20 cellular contexts compared by ENCODE assay signal in the genomic region with DNA sequence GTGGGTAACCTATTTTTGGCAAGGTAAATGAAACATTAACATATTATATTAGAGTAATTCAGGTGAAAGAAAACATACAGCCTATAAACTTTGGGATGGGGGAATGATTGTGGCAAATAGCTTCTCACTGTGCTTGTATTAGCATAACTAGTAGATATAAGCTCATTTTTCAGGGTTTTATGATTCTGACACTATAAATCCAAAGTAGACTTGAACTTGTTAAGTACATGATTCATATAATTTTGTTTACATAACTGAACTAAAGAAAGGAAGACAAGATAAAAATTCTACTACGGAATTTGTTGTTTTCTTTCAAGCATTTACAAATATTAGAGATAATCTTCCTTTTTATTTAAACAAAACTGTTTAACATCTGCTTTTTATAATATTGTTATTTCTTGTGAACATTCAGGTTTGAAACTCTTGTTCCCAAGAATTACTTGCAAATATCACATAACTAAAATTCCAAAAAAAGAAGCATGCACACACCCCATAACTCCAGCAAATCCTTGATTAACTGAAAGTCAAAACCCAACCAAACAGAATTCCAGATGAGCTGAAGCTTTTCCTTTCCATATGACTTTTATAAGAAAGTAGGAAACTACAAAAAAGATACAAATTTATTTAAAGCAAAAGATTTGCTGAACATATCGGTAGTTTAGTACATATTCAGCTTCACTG.
DNase-seq lines count a peak whose midpoint lies in the region; ATAC-seq, FAIRE-seq and TF ChIP-seq lines count a peak whose summit lies in the region.
"Had no signal": no experiment of that assay in that cellular context is flagged by ENCODE, and none has a peak within 500 bp of the region (broad histone marks: within the 10 kb centered on the region; RNA-seq: fewer than 3 reads in every experiment).

No MANE protein-coding gene starts in this region.

- no peak for TF ChIP-seq RAD21 in K562 (CRISPR knock-in tag; conservative IDR thresholded peaks at IDR 0.05 in 1 of 2, IDR thresholded peaks at IDR 0.05 in 1 of 2)

- H3K9me1 ChIP-seq in K562 (ENCODE audit: control insufficient read depth, insufficient read depth, low read length) = no peaks in the 10 kb centered on the region

- H3K4me3 ChIP-seq in HEK293 (ENCODE audit: low read depth, low read length) (no peak overlapping the region), K562 (no peak overlapping the region), skeletal muscle tissue (ENCODE audit: low read length in 3 of 3) (no peak overlapping the region)
- H3K4me3 ChIP-seq: thoracic aorta had no signal

- H3K36me3 Mint-ChIP-seq in T-helper 17 cell (ENCODE audit: low read depth) = no peaks in the 10 kb centered on the region

- H3K27me3 Mint-ChIP-seq in T-helper 17 cell = no peaks in the 10 kb centered on the region
- H3K27me3 Mint-ChIP-seq: activated T-helper 17 cell treated with anti-CD3 and anti-CD28 coated beads, Interleukin-2, amount 50 U/mL, for 72 hours; memory B cell; T-cell had no signal

- H3K27ac ChIP-seq in HEK293 (ENCODE audit: extremely low read depth, low read depth, low read length) (no peak overlapping the region), K562 (ENCODE audit: extremely low read depth, low read depth, low read length) (no peak overlapping the region; the same call in 2 of the 3 replicates), foreskin keratinocyte (peak overlapping the region; percentile 41), skeletal muscle tissue (ENCODE audit: low read depth, low read length) (peak overlapping the region; percentile 27)
- H3K27ac ChIP-seq: neutrophil had no signal

- DNase-seq in K562 (ENCODE audit: extremely low read depth in 1 of 4, low spot score in 3 of 4) (no peak), foreskin keratinocyte (no peak), NCI-H187 treated with DMSO at 0.1 percent for 48 hours (lab: John Stamatoyannopoulos, UW) (no peak), ecto neural progenitor cell (ENCODE audit: low spot score) (no peak), T-helper 17 cell (no peak)
- DNase-seq: DMS 273 treated with DMSO at 0.1 percent for 48 hours; islet precursor cell; NCI-H1092 treated with DMSO at 0.1 percent for 48 hours; NCI-H82; RPMI8226; stimulated activated CD4-positive, alpha-beta T cell treated with anti-CD3 and anti-CD28 coated beads, Interleukin-4, amount 100 ng/mL, for 24 hours; stimulated activated CD8-positive, alpha-beta memory T cell treated with anti-CD3 and anti-CD28 coated beads, Interleukin-4, amount 100 ng/mL, for 48 hours; T-cell had no signal

- no peaks in the 10 kb centered on the region; a peak in 1 of 3 replicates for H3K36me3 ChIP-seq in HEK293 (ENCODE audit: control insufficient read depth in 2 of 2, insufficient read depth in 1 of 2, low read length in 2 of 2)
- H3K36me3 ChIP-seq in K562 (ENCODE audit: control insufficient read depth, insufficient read depth, low read length) = no peaks in the 10 kb centered on the region
- no peaks in the 10 kb centered on the region for H3K36me3 ChIP-seq in skeletal muscle tissue (ENCODE audit: control insufficient read depth in 3 of 3, insufficient read depth in 3 of 3, low read length in 3 of 3)
- H3K36me3 ChIP-seq: neutrophil, thoracic aorta had no signal

- no peak for TF ChIP-seq POLR2A in K562 (conservative IDR thresholded peaks at IDR 0.05)

- in situ Hi-C loops in K562 (cut with MboI) = no loop called here

- H3K9ac ChIP-seq in K562 (ENCODE audit: insufficient read depth in 1 of 2, low read depth in 2 of 2, low read length in 2 of 2) (no peak overlapping the region), skeletal muscle tissue (ENCODE audit: low read depth in 1 of 3, low read length in 3 of 3) (no peak overlapping the region)

- WGBS in K562 (ENCODE audit: insufficient coverage, low coverage, missing lambda C conversion rate) = 61% methylated on average over 2 of the region's 2 CpGs

- peaks cover 26% of the 10 kb centered on the region for H3K4me1 Mint-ChIP-seq in T-helper 17 cell

- no peak overlapping the region for H3K4me3 Mint-ChIP-seq in T-helper 17 cell
- H3K4me3 Mint-ChIP-seq: memory B cell, T-cell had no signal

- no peak for FAIRE-seq in K562 (lab: Jason Lieb, UNC)

- peak overlapping the region; percentile 90; the same call in 1 of the 2 replicates for H2AFZ ChIP-seq in K562 (ENCODE audit: low read depth, low read length)

- no peaks in the 10 kb centered on the region for H3K79me2 ChIP-seq in K562 (ENCODE audit: control insufficient read depth, insufficient read depth, low read length)

- TF ChIP-seq EP300 in K562 (IDR thresholded peaks at IDR 0.05; ENCODE audit: low read length) = no peak

- intact Hi-C loops in K562 (cut with micrococcal nuclease) = no loop called here

- ATAC-seq in K562 (no peak), foreskin keratinocyte (no peak), T-helper 17 cell (no peak), GM18870 (IDR thresholded peaks at IDR 0.05; ENCODE audit: unreplicated experiment) (no peak)
- ATAC-seq: activated T-helper 17 cell treated with anti-CD3 and anti-CD28 coated beads, Interleukin-2, amount 50 U/mL, for 72 hours; T-cell had no signal

- H3K4me1 ChIP-seq in HEK293 (ENCODE audit: control insufficient read depth, insufficient read depth, low read length) (peaks cover 9% of the 10 kb centered on the region), K562 (replicated peaks in 1 of 2; ENCODE audit: control insufficient read depth in 2 of 2, insufficient read depth in 2 of 2, low read length in 2 of 2) (peaks cover 0 to 9% of the 10 kb centered on the region in 2 experiments; a peak in 2 of 5 replicates), foreskin keratinocyte (peaks cover 62% of the 10 kb centered on the region), skeletal muscle tissue (ENCODE audit: control insufficient read depth in 3 of 3, insufficient read depth in 3 of 3, low read length in 3 of 3) (peaks cover 7 to 13% (median 9%) of the 10 kb centered on the region in 3 donors)

- CTCF ChIA-PET in HEK293 (lab: Yijun Ruan, JAX) (interaction anchor here (0.6 to 1.8 kb wide), 7 partner anchors 12 to 529 kb away, joined by 3 to 11 read pairs (median 4); no protein-coding TSS in a partner anchor), K562 (lab: Yijun Ruan, JAX; ENCODE audit: low intra/inter-chr PET ratio) (no interaction called here)

- POLR2A ChIA-PET in HEK293 (lab: Yijun Ruan, JAX) = no interaction called here
- POLR2A ChIA-PET in K562 (lab: Yijun Ruan, JAX) = interaction anchor here (1.5 kb wide), 1 partner anchor 23 kb away, joined by 3 read pairs; no protein-coding TSS in a partner anchor

- no peak overlapping the region for H3K27ac Mint-ChIP-seq in T-helper 17 cell
- H3K27ac Mint-ChIP-seq: memory B cell, T-cell had no signal

- H3K9me3 ChIP-seq in HEK293 (ENCODE audit: control insufficient read depth, insufficient read depth, low read depth, low read length) (no peaks in the 10 kb centered on the region), K562 (replicated peaks; ENCODE audit: control insufficient read depth, insufficient read depth, low read depth, low read length) (no peaks in the 10 kb centered on the region), skeletal muscle tissue (ENCODE audit: control insufficient read depth in 3 of 3, low read length in 3 of 3) (no peaks in the 10 kb centered on the region), T-helper 17 cell (ENCODE audit: control insufficient read depth, low read length, poor library complexity, severe bottlenecking) (no peaks in the 10 kb centered on the region)
- H3K9me3 ChIP-seq: neutrophil, thoracic aorta had no signal

- H4K20me1 ChIP-seq in K562 (replicated peaks; ENCODE audit: control insufficient read depth, insufficient read depth, low read length) = no peaks in the 10 kb centered on the region

- no peak overlapping the region for H3K4me2 ChIP-seq in K562 (ENCODE audit: insufficient read depth, low read length)

- no peak for TF ChIP-seq CTCF in HEK293 (tag by site-specific recombination; IDR thresholded peaks at IDR 0.05)
- TF ChIP-seq CTCF in K562 (IDR thresholded peaks at IDR 0.05 in 2 of 3, conservative IDR thresholded peaks at IDR 0.05 in 1 of 3; ENCODE audit: insufficient read depth in 2 of 3, low read depth in 1 of 3, low read length in 3 of 3) = no peak
- TF ChIP-seq CTCF in foreskin keratinocyte (conservative IDR thresholded peaks at IDR 0.05) = no peak

- no peaks in the 10 kb centered on the region; a peak in 1 of 5 replicates for H3K27me3 ChIP-seq in K562 (ENCODE audit: control insufficient read depth in 2 of 2, insufficient read depth in 2 of 2, low read length in 2 of 2)
- no peaks in the 10 kb centered on the region for H3K27me3 ChIP-seq in foreskin keratinocyte
- H3K27me3 ChIP-seq in skeletal muscle tissue (ENCODE audit: control insufficient read depth in 3 of 3, insufficient read depth in 3 of 3, low read length in 3 of 3) = no peaks in the 10 kb centered on the region
- H3K27me3 ChIP-seq: neutrophil had no signal

- no TSS peak for BruUV-seq in K562 (replicated peaks; lab: Mats Ljungman, UMichigan)

TF ChIP-seq in HEK293, 187 proteins besides CTCF, POLR2A, EP300 and RAD21 (continues in another document):
- TF ChIP-seq, protein P1, sequence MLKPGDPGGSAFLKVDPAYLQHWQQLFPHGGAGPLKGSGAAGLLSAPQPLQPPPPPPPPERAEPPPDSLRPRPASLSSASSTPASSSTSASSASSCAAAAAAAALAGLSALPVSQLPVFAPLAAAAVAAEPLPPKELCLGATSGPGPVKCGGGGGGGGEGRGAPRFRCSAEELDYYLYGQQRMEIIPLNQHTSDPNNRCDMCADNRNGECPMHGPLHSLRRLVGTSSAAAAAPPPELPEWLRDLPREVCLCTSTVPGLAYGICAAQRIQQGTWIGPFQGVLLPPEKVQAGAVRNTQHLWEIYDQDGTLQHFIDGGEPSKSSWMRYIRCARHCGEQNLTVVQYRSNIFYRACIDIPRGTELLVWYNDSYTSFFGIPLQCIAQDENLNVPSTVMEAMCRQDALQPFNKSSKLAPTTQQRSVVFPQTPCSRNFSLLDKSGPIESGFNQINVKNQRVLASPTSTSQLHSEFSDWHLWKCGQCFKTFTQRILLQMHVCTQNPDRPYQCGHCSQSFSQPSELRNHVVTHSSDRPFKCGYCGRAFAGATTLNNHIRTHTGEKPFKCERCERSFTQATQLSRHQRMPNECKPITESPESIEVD (tag by site-specific recombination; IDR thresholded peaks at IDR 0.05) = 0 out of 2 replicates have a peak, but pooled peaks have one; percentile 14

TF ChIP-seq in K562, 482 proteins besides CTCF, POLR2A, EP300 and RAD21 (continues in another document):
- TF ChIP-seq, protein P2, sequence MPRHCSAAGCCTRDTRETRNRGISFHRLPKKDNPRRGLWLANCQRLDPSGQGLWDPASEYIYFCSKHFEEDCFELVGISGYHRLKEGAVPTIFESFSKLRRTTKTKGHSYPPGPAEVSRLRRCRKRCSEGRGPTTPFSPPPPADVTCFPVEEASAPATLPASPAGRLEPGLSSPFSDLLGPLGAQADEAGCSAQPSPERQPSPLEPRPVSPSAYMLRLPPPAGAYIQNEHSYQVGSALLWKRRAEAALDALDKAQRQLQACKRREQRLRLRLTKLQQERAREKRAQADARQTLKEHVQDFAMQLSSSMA (CRISPR knock-in tag; IDR thresholded peaks at IDR 0.05) = no peak
- TF ChIP-seq CAMTA2 (CRISPR knock-in tag; conservative IDR thresholded peaks at IDR 0.05) = no peak
- TF ChIP-seq FOXA3 (CRISPR knock-in tag; conservative IDR thresholded peaks at IDR 0.05 in 1 of 2, IDR thresholded peaks at IDR 0.05 in 1 of 2) = no peak
- no peak for TF ChIP-seq FOSL1 (tag; conservative IDR thresholded peaks at IDR 0.05)
- no peak for TF ChIP-seq ELF1 (tag; IDR thresholded peaks at IDR 0.05)

Comparison
In these comparisons a context has a peak if more than half of its experiments do, and no peak if none do; other contexts are left out.
1. H3K27ac ChIP-seq: peak in foreskin keratinocyte (single experiment) and skeletal muscle tissue (single experiment); none in HEK293 (single experiment) and K562 (single experiment).